In genomic region chr16:82061861-82062525, GRCh38 we compare ENCODE assay signal across 9 cellular contexts. TPM values are rescaled to one million over a fixed set of nuclear protein-coding genes. Genes with fewer than 3 reads are reported as not detected.
DNase-seq lines count a peak whose midpoint lies in the region; TF ChIP-seq lines count a peak whose summit lies in the region.
"Had no signal": no experiment of that assay in that cellular context is flagged by ENCODE, and none has a peak within 500 bp of the region (broad histone marks: within the 10 kb centered on the region; RNA-seq: fewer than 3 reads in every experiment).

No MANE protein-coding gene starts in this region.

- no peak overlapping the region for H3K4me3 ChIP-seq in kidney epithelial cell (ENCODE audit: low read depth, low read length)

- no peaks in the 10 kb centered on the region for H3K36me3 ChIP-seq in kidney epithelial cell (ENCODE audit: control insufficient read depth, insufficient read depth, low read length)

- peak; percentile 52 for DNase-seq in HCEC 1CT
- no peak for DNase-seq in kidney epithelial cell (ENCODE audit: low read depth)
- no peak for DNase-seq in NCI-H446 treated with DMSO at 0.1 percent for 48 hours (lab: John Stamatoyannopoulos, UW)
- no peak for DNase-seq in NCI-H2081 treated with DMSO at 0.1 percent for 48 hours (lab: John Stamatoyannopoulos, UW)
- no peak for DNase-seq in hippocampal formation (lab: John Stamatoyannopoulos, UW)
- DNase-seq in AG08395 (ENCODE audit: low spot score), result no peak

- peaks cover 4% of the 10 kb centered on the region for H3K27me3 ChIP-seq in kidney epithelial cell (ENCODE audit: control insufficient read depth, insufficient read depth, low read length)

- TF ChIP-seq CTCF in C4-2B (conservative IDR thresholded peaks at IDR 0.05) (peak; percentile 65), VCaP (conservative IDR thresholded peaks at IDR 0.05) (peak; percentile 39; the same call in 1 of the 2 replicates), kidney epithelial cell (IDR thresholded peaks at IDR 0.05; ENCODE audit: insufficient read depth, low read length, poor library complexity, severe bottlenecking) (peak; percentile 57)

- no peak overlapping the region for H3K27ac ChIP-seq in C4-2B
- no peak overlapping the region for H3K27ac ChIP-seq in VCaP

RNA-seq across cellular contexts. Expression of gene HSD17B2, which starts 26.9 kb away (rescaled TPM):
- 0.82 TPM in 1 of 2 replicates, not detected in the other for total RNA-seq in kidney epithelial cell
- total RNA-seq: subcutaneous adipose tissue had no signal

RNA-seq across cellular contexts. Expression of gene SDR42E1, which starts 50.7 kb away (rescaled TPM):
- 9.5 and 15.0 TPM in 2 replicates for total RNA-seq in kidney epithelial cell
